10 cellular contexts compared by ENCODE assay signal in the genomic region with DNA sequence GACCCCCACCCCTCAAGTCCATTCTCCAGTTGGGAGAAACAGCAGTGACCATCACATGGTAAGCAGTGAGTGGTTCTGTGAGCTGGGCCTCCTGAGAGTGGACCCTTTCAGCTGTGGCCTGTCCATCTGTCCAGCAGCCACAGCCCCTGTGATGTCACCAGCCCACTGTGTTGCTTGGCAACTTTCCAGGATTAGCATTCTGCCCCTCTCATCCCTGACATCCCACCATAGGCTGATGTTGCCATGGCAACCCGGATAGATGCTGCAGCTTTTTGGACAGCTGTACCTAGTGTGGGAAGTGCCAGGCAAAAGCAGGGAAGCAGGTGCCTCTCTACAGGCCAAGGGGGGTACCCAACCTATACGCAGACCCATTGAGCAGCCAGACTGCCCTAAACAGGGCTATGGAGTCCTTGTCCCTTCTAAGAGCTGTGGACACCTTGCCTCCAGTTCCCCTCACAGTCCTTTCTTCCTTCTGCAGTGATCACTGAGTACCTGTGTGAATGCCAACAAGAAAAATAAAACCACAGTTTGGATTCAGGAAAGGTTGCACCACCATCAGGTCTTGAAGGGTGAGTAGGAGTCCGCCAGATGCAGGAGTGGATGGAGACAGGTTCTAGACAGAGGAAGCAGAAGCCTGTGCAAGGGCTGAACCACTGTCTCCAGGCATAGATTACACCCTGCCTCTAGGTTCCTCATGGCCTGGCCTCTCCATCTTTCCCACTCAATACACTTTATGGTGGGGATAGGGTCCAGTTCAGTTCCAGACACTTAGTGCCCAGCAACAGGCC. TPM values are rescaled to one million over a fixed set of nuclear protein-coding genes. Genes with fewer than 3 reads are reported as not detected.
DNase-seq lines count a peak whose midpoint lies in the region; ATAC-seq and TF ChIP-seq lines count a peak whose summit lies in the region.
"Had no signal": no experiment of that assay in that cellular context is flagged by ENCODE, and none has a peak within 500 bp of the region (broad histone marks: within the 10 kb centered on the region; RNA-seq: fewer than 3 reads in every experiment).

Gene DNAH1 (plus strand): TSS at position 343 of the 788 bp plus-strand sequence. CDS start 6,124 bp downstream, outside the sequence.

- H3K23ac ChIP-seq in mesenchymal stem cell (ENCODE audit: low read length in 2 of 2): no peak within 1 kb of the TSS

- no peaks in the 10 kb centered on the region for H3K27me3 Mint-ChIP-seq in activated naive CD4-positive, alpha-beta T cell treated with anti-CD3 and anti-CD28 coated beads for 36 hours (ENCODE audit: low read depth)
- no peaks in the 10 kb centered on the region for H3K27me3 Mint-ChIP-seq in activated CD8-positive, alpha-beta T cell treated with anti-CD3 and anti-CD28 coated beads for 36 hours
- H3K27me3 Mint-ChIP-seq in type B pancreatic cell: peaks cover 3% of the 10 kb centered on the region

- no peak within 1 kb of the TSS for H3K4me3 Mint-ChIP-seq in activated naive CD4-positive, alpha-beta T cell treated with anti-CD3 and anti-CD28 coated beads for 36 hours
- peak within 1 kb of the TSS; percentile 55 for H3K4me3 Mint-ChIP-seq in activated CD8-positive, alpha-beta T cell treated with anti-CD3 and anti-CD28 coated beads for 36 hours
- H3K4me3 Mint-ChIP-seq in type B pancreatic cell: peak within 1 kb of the TSS; percentile 42

- H3K36me3 Mint-ChIP-seq in activated naive CD4-positive, alpha-beta T cell treated with anti-CD3 and anti-CD28 coated beads, Interleukin-2, amount 50 U/mL, for 72 hours: no peaks in the 10 kb centered on the region
- H3K36me3 Mint-ChIP-seq in activated naive CD4-positive, alpha-beta T cell treated with anti-CD3 and anti-CD28 coated beads for 36 hours (ENCODE audit: low read depth): no peaks in the 10 kb centered on the region
- no peaks in the 10 kb centered on the region for H3K36me3 Mint-ChIP-seq in activated CD8-positive, alpha-beta T cell treated with anti-CD3 and anti-CD28 coated beads for 36 hours (ENCODE audit: low read depth)
- no peaks in the 10 kb centered on the region for H3K36me3 Mint-ChIP-seq in type B pancreatic cell

- H3K4me1 ChIP-seq in mesenchymal stem cell (ENCODE audit: control insufficient read depth, insufficient read depth, low read depth, low read length) (peaks cover 22% of the 10 kb centered on the region), Karpas-422 (ENCODE audit: low read length) (peaks cover 10% of the 10 kb centered on the region)

- H2BK12ac ChIP-seq in mesenchymal stem cell (ENCODE audit: low read length in 2 of 2): peak within 1 kb of the TSS in 1 of 2 experiments; percentile 15

- 100% methylated on average over 3 of the region's 3 CpGs for WGBS in mesenchymal stem cell

- no peak within 1 kb of the TSS for H4K8ac ChIP-seq in mesenchymal stem cell (ENCODE audit: low read length)

- no peak for ATAC-seq in activated naive CD4-positive, alpha-beta T cell treated with anti-CD3 and anti-CD28 coated beads, Interleukin-2, amount 50 U/mL, for 72 hours
- no peak for ATAC-seq in activated CD8-positive, alpha-beta T cell treated with anti-CD3 and anti-CD28 coated beads for 36 hours

- POLR2A ChIA-PET in activated CD8-positive, alpha-beta T cell treated with anti-CD3 and anti-CD28 coated beads for 36 hours (lab: Charles Lee): interaction anchor here (0.8 kb wide), 1 partner anchor 9 kb away, joined by 3 read pairs; no protein-coding TSS in a partner anchor

- H3K9me3 ChIP-seq in mesenchymal stem cell (ENCODE audit: control insufficient read depth, low read length) (no peaks in the 10 kb centered on the region), Karpas-422 (ENCODE audit: low read length) (no peaks in the 10 kb centered on the region)

- no peak within 1 kb of the TSS for H3K4me2 ChIP-seq in mesenchymal stem cell (ENCODE audit: low read length, poor library complexity, severe bottlenecking)
- no peak within 1 kb of the TSS for H3K4me2 ChIP-seq in Karpas-422 (ENCODE audit: low read depth, low read length, poor library complexity, severe bottlenecking)

- H4K20me1 ChIP-seq in Karpas-422 (ENCODE audit: insufficient read depth, low read depth, low read length): no peaks in the 10 kb centered on the region

- H3K4me1 Mint-ChIP-seq in activated naive CD4-positive, alpha-beta T cell treated with anti-CD3 and anti-CD28 coated beads for 36 hours (ENCODE audit: low read depth): peaks cover 21% of the 10 kb centered on the region
- peaks cover 50% of the 10 kb centered on the region for H3K4me1 Mint-ChIP-seq in activated CD8-positive, alpha-beta T cell treated with anti-CD3 and anti-CD28 coated beads for 36 hours (ENCODE audit: low read depth)
- H3K4me1 Mint-ChIP-seq in type B pancreatic cell (ENCODE audit: unreplicated experiment): peaks cover 12% of the 10 kb centered on the region

- H4K91ac ChIP-seq in mesenchymal stem cell (ENCODE audit: low read length): peak within 1 kb of the TSS; percentile 60

- H3K27ac Mint-ChIP-seq in activated naive CD4-positive, alpha-beta T cell treated with anti-CD3 and anti-CD28 coated beads, Interleukin-2, amount 50 U/mL, for 72 hours: peak within 1 kb of the TSS; percentile 29 to 65
- H3K27ac Mint-ChIP-seq in activated naive CD4-positive, alpha-beta T cell treated with anti-CD3 and anti-CD28 coated beads for 36 hours: no peak within 1 kb of the TSS
- peak within 1 kb of the TSS; percentile 25 for H3K27ac Mint-ChIP-seq in activated CD8-positive, alpha-beta T cell treated with anti-CD3 and anti-CD28 coated beads for 36 hours
- no peak within 1 kb of the TSS for H3K27ac Mint-ChIP-seq in type B pancreatic cell

- no peak within 1 kb of the TSS for H3K14ac ChIP-seq in mesenchymal stem cell (ENCODE audit: low read length in 2 of 2)

- H3K27ac ChIP-seq in mesenchymal stem cell (ENCODE audit: low read length, poor library complexity, severe bottlenecking): no peak within 1 kb of the TSS
- H3K27ac ChIP-seq in Karpas-422 (ENCODE audit: low read length): no peak within 1 kb of the TSS

- no peaks in the 10 kb centered on the region for H3K79me2 ChIP-seq in Karpas-422 (ENCODE audit: low read length)

- no peak within 1 kb of the TSS for H2BK120ac ChIP-seq in mesenchymal stem cell (ENCODE audit: low read depth, low read length)

- peak within 1 kb of the TSS in 1 of 2 experiments; percentile 18 for H3K18ac ChIP-seq in mesenchymal stem cell (ENCODE audit: low read depth in 1 of 2, low read length in 2 of 2)

- peak within 1 kb of the TSS in 1 of 2 experiments; percentile 25 for H3K4ac ChIP-seq in mesenchymal stem cell (ENCODE audit: low read depth in 1 of 2, low read length in 2 of 2)

- no peak within 1 kb of the TSS for H2AK5ac ChIP-seq in mesenchymal stem cell (ENCODE audit: low read length, severe bottlenecking)

- no peak within 1 kb of the TSS for H2BK15ac ChIP-seq in mesenchymal stem cell (ENCODE audit: low read depth, poor library complexity, severe bottlenecking)

- H3K9me2 ChIP-seq in Karpas-422 (replicated peaks; ENCODE audit: insufficient read depth, low read length): no peaks in the 10 kb centered on the region

- H3K4me3 ChIP-seq in mesenchymal stem cell (ENCODE audit: insufficient read depth in 1 of 2, low read depth in 1 of 2, low read length in 2 of 2) (peak within 1 kb of the TSS; percentile 20 to 74), Karpas-422 (ENCODE audit: low read length) (no peak within 1 kb of the TSS)
- H3K4me3 ChIP-seq: lung had no signal

- H3K9me3 Mint-ChIP-seq in activated naive CD4-positive, alpha-beta T cell treated with anti-CD3 and anti-CD28 coated beads, Interleukin-2, amount 50 U/mL, for 72 hours: no peaks in the 10 kb centered on the region
- H3K9me3 Mint-ChIP-seq in activated naive CD4-positive, alpha-beta T cell treated with anti-CD3 and anti-CD28 coated beads for 36 hours: no peaks in the 10 kb centered on the region
- no peaks in the 10 kb centered on the region for H3K9me3 Mint-ChIP-seq in activated CD8-positive, alpha-beta T cell treated with anti-CD3 and anti-CD28 coated beads for 36 hours
- H3K9me3 Mint-ChIP-seq in type B pancreatic cell: no peaks in the 10 kb centered on the region

- H3K79me1 ChIP-seq in mesenchymal stem cell (replicated peaks; ENCODE audit: low read length, poor library complexity, severe bottlenecking): no peaks in the 10 kb centered on the region

- H3K9ac ChIP-seq in mesenchymal stem cell (ENCODE audit: low read length): peak within 1 kb of the TSS; percentile 69
- no peak within 1 kb of the TSS for H3K9ac ChIP-seq in Karpas-422 (ENCODE audit: low read length)

- H3K27me3 ChIP-seq in mesenchymal stem cell (ENCODE audit: control insufficient read depth in 1 of 2, insufficient read depth in 1 of 2, low read length in 2 of 2): peaks cover 0 to 15% of the 10 kb centered on the region in 2 experiments
- no peaks in the 10 kb centered on the region for H3K27me3 ChIP-seq in Karpas-422 (ENCODE audit: low read length)

- CTCF ChIA-PET in activated naive CD4-positive, alpha-beta T cell treated with anti-CD3 and anti-CD28 coated beads for 36 hours (lab: Charles Lee): interaction anchor here (0.8 to 1.8 kb wide), 4 partner anchors 23 to 84 kb away, joined by 3 to 10 read pairs (median 4); no protein-coding TSS in a partner anchor
- CTCF ChIA-PET in activated CD8-positive, alpha-beta T cell treated with anti-CD3 and anti-CD28 coated beads for 36 hours (lab: Charles Lee): interaction anchor here (2.3 kb wide), 1 partner anchor 23 kb away, joined by 10 read pairs; no protein-coding TSS in a partner anchor

- intact Hi-C loops in activated naive CD4-positive, alpha-beta T cell treated with anti-CD3 and anti-CD28 coated beads for 36 hours (cut with micrococcal nuclease): loop anchor here (2.0 kb wide), 1 partner anchor 27 kb away; no protein-coding TSS in a partner anchor
- intact Hi-C loops in activated CD8-positive, alpha-beta T cell treated with anti-CD3 and anti-CD28 coated beads for 36 hours (cut with micrococcal nuclease): no loop called here

- H2BK5ac ChIP-seq in mesenchymal stem cell (ENCODE audit: low read depth, low read length, poor library complexity, severe bottlenecking): no peak within 1 kb of the TSS

- H2AFZ ChIP-seq in mesenchymal stem cell (ENCODE audit: low read depth, low read length): no peak within 1 kb of the TSS
- H2AFZ ChIP-seq in Karpas-422 (ENCODE audit: low read length): no peak within 1 kb of the TSS

- H3K36me3 ChIP-seq in mesenchymal stem cell (ENCODE audit: control insufficient read depth in 1 of 2, insufficient read depth in 2 of 2, low read depth in 1 of 2, low read length in 2 of 2): peaks cover 0 to 6% of the 10 kb centered on the region in 2 experiments
- no peaks in the 10 kb centered on the region for H3K36me3 ChIP-seq in Karpas-422 (ENCODE audit: insufficient read depth, low read length)

- TF ChIP-seq CTCF in activated CD8-positive, alpha-beta T cell treated with anti-CD3 and anti-CD28 coated beads for 36 hours (IDR thresholded peaks at IDR 0.05): no peak
- TF ChIP-seq CTCF in type B pancreatic cell (conservative IDR thresholded peaks at IDR 0.05): no peak

- no peak for DNase-seq in activated naive CD4-positive, alpha-beta T cell treated with anti-CD3 and anti-CD28 coated beads, Interleukin-2, amount 50 U/mL, for 72 hours (ENCODE audit: low spot score in 2 of 2)
- no peak for DNase-seq in activated naive CD4-positive, alpha-beta T cell treated with anti-CD3 and anti-CD28 coated beads for 36 hours
- DNase-seq in activated CD8-positive, alpha-beta T cell treated with anti-CD3 and anti-CD28 coated beads for 36 hours: no peak
- DNase-seq in mesenchymal stem cell (no peak), type B pancreatic cell (ENCODE audit: extremely low spot score, unreplicated experiment) (no peak), pons (ENCODE audit: low spot score) (no peak), Karpas-422 (no peak), A172 (ENCODE audit: low spot score) (no peak)
- DNase-seq: NCI-H774 had no signal

RNA-seq across cellular contexts. Expression of gene DNAH1, which starts in this region (rescaled TPM):
- total RNA-seq in activated naive CD4-positive, alpha-beta T cell treated with anti-CD3 and anti-CD28 coated beads, Interleukin-2, amount 50 U/mL, for 72 hours: 10 to 100 TPM; 17.5 to 19.8 TPM
- total RNA-seq in activated naive CD4-positive, alpha-beta T cell treated with anti-CD3 and anti-CD28 coated beads for 36 hours: 1 to 10 TPM; 9.4 TPM
- total RNA-seq in activated CD8-positive, alpha-beta T cell treated with anti-CD3 and anti-CD28 coated beads for 36 hours: 10 to 100 TPM in 1 of 2 experiments, 1 to 10 TPM in 1; 9.2 to 10.2 TPM
- 1.0 TPM for polyA plus RNA-seq in mesenchymal stem cell (2013, experiment 1 of 2)
- 1.0 TPM for polyA plus RNA-seq in mesenchymal stem cell (2013, experiment 2 of 2)
- 2.6 and 7.3 TPM in 2 replicates for total RNA-seq in type B pancreatic cell (ENCODE audit: low replicate concordance)
- total RNA-seq in Karpas-422 (2014; rRNA removed; shearing (Covaris generic); ENCODE audit: low replicate concordance): 2.9 and 8.3 TPM in 2 replicates
- total RNA-seq in A172 (2014; rRNA removed; shearing (Covaris generic)): 0.69 and 3.1 TPM in 2 replicates

Comparison
In these comparisons a context has a peak if more than half of its experiments do, and no peak if none do; other contexts are left out.
1. H3K27ac Mint-ChIP-seq: peak in activated naive CD4-positive, alpha-beta T cell treated with anti-CD3 and anti-CD28 coated beads, Interleukin-2, amount 50 U/mL, for 72 hours (2 of 2) and activated CD8-positive, alpha-beta T cell treated with anti-CD3 and anti-CD28 coated beads for 36 hours (single experiment); none in activated naive CD4-positive, alpha-beta T cell treated with anti-CD3 and anti-CD28 coated beads for 36 hours (single experiment) and type B pancreatic cell (single experiment).